In genomic region chr16:9115277-9115676, GRCh38 we compare ENCODE assay signal across 13 cellular contexts. TPM values are rescaled to one million over a fixed set of nuclear protein-coding genes. Genes with fewer than 3 reads are reported as not detected.
A peak's percentile ranks its signal among the peaks of the same experiment; 100 is the strongest.
DNase-seq lines count a peak whose midpoint lies in the region; ATAC-seq and TF ChIP-seq lines count a peak whose summit lies in the region.
"Had no signal": no experiment of that assay in that cellular context is flagged by ENCODE, and none has a peak within 500 bp of the region (broad histone marks: within the 10 kb centered on the region; RNA-seq: fewer than 3 reads in every experiment).

No MANE protein-coding gene starts in this region.

- H3K27me3 Mint-ChIP-seq in CD4-positive, CD25-positive, alpha-beta regulatory T cell, result no peaks in the 10 kb centered on the region
- H3K27me3 Mint-ChIP-seq in chondrocyte (ENCODE audit: low read depth), result no peaks in the 10 kb centered on the region

- peaks cover 50% of the 10 kb centered on the region for H3K4me1 ChIP-seq in CD4-positive, CD25-positive, alpha-beta regulatory T cell (ENCODE audit: control insufficient read depth, insufficient read depth, low read length, poor library complexity, severe bottlenecking)

- no peak overlapping the region for H3K27ac ChIP-seq in CD4-positive, CD25-positive, alpha-beta regulatory T cell (ENCODE audit: insufficient read depth, low read length, poor library complexity, severe bottlenecking)

- H3K27ac Mint-ChIP-seq in CD4-positive, CD25-positive, alpha-beta regulatory T cell, result peak overlapping the region in 2 of 3 donors; percentile 32 to 75
- peak overlapping the region; percentile 55 for H3K27ac Mint-ChIP-seq in chondrocyte (ENCODE audit: unreplicated experiment)

- in situ Hi-C loops in ACHN (cut with HindIII; ENCODE audit: low pct_ligation_motif_present, low pct_unique_long_range_greater_than_20kb, low sequenced_read_pairs), result no loop called here

- no peak for ATAC-seq in CD4-positive, CD25-positive, alpha-beta regulatory T cell (ENCODE audit: low read depth in 2 of 2)
- no peak for ATAC-seq in HG03095 (IDR thresholded peaks at IDR 0.05; ENCODE audit: unreplicated experiment)
- no peak for ATAC-seq in GM19463 (IDR thresholded peaks at IDR 0.05; ENCODE audit: unreplicated experiment)
- ATAC-seq in GM21529 (IDR thresholded peaks at IDR 0.05; ENCODE audit: unreplicated experiment), result no peak

- H3K4me1 Mint-ChIP-seq in CD4-positive, CD25-positive, alpha-beta regulatory T cell, result peaks cover 54 to 93% (median 75%) of the 10 kb centered on the region in 4 donors
- H3K4me1 Mint-ChIP-seq in chondrocyte (ENCODE audit: low read depth), result peaks cover 95% of the 10 kb centered on the region

- no peak for DNase-seq in CD4-positive, CD25-positive, alpha-beta regulatory T cell
- peak; percentile 74 for DNase-seq in M059J (ENCODE audit: low read depth)
- DNase-seq in chondrocyte (ENCODE audit: low spot score), result no peak
- DNase-seq in lung microvascular endothelial cell (ENCODE audit: low read depth in 2 of 2), result peak; percentile 38 to 52
- no peak for DNase-seq in ACHN
- DNase-seq: NCI-H1930; NCI-H774; SHP77; stimulated activated CD4-positive, alpha-beta T cell treated with anti-CD3 and anti-CD28 coated beads, Interleukin-15, amount 100 ng/mL, for 24 hours had no signal

- H3K36me3 Mint-ChIP-seq in CD4-positive, CD25-positive, alpha-beta regulatory T cell, result peaks cover 31% of the 10 kb centered on the region
- peaks cover 16% of the 10 kb centered on the region for H3K36me3 Mint-ChIP-seq in chondrocyte (ENCODE audit: low read depth)

- no peak for TF ChIP-seq CTCF in chondrocyte (IDR thresholded peaks at IDR 0.05)

- peaks cover 57% of the 10 kb centered on the region for H3K36me3 ChIP-seq in CD4-positive, CD25-positive, alpha-beta regulatory T cell (ENCODE audit: control insufficient read depth, insufficient read depth, low read length)

- no peaks in the 10 kb centered on the region for H3K27me3 ChIP-seq in CD4-positive, CD25-positive, alpha-beta regulatory T cell (ENCODE audit: control insufficient read depth, insufficient read depth, low read length)

- no peaks in the 10 kb centered on the region for H3K9me3 ChIP-seq in CD4-positive, CD25-positive, alpha-beta regulatory T cell (ENCODE audit: control insufficient read depth in 2 of 2, low read length in 2 of 2)

- H3K4me3 ChIP-seq in CD4-positive, CD25-positive, alpha-beta regulatory T cell (ENCODE audit: low read depth, low read length), result no peak overlapping the region

- peak overlapping the region in 1 of 4 donors; percentile 62 for H3K4me3 Mint-ChIP-seq in CD4-positive, CD25-positive, alpha-beta regulatory T cell
- no peak overlapping the region for H3K4me3 Mint-ChIP-seq in chondrocyte (ENCODE audit: unreplicated experiment)

- peaks cover 0 to 1% (median 0%) of the 10 kb centered on the region in 7 donors for H3K9me3 Mint-ChIP-seq in CD4-positive, CD25-positive, alpha-beta regulatory T cell
- no peaks in the 10 kb centered on the region for H3K9me3 Mint-ChIP-seq in chondrocyte (ENCODE audit: low read depth)
- H3K9me3 Mint-ChIP-seq: activated naive CD4-positive, alpha-beta T cell treated with anti-CD3 and anti-CD28 coated beads, Interleukin-2, amount 50 U/mL, for 72 hours had no signal

RNA-seq across cellular contexts. Expression of gene HAPSTR1, which starts 23.8 kb away (rescaled TPM):
- total RNA-seq in CD4-positive, CD25-positive, alpha-beta regulatory T cell, result 125 TPM
- polyA plus RNA-seq in CD4-positive, CD25-positive, alpha-beta regulatory T cell, result 10 to 100 TPM; 11.7 to 17.8 (median 13.6) TPM
- total RNA-seq in M059J (2014; rRNA removed; shearing (Covaris generic)), result 29.5 and 48.5 TPM in 2 replicates
- total RNA-seq in chondrocyte, result 82.5 to 84.3 TPM (median 83.0 TPM) in 3 replicates
- 41.6 and 56.2 TPM in 2 replicates for total RNA-seq in lung microvascular endothelial cell

Comparison
In these comparisons a context has a peak if more than half of its experiments do, and no peak if none do; other contexts are left out.
1. DNase-seq: peak in M059J (single experiment) and lung microvascular endothelial cell (2 of 2); none in CD4-positive, CD25-positive, alpha-beta regulatory T cell (0 of 3), chondrocyte (single experiment) and ACHN (single experiment).